In the genomic region with DNA sequence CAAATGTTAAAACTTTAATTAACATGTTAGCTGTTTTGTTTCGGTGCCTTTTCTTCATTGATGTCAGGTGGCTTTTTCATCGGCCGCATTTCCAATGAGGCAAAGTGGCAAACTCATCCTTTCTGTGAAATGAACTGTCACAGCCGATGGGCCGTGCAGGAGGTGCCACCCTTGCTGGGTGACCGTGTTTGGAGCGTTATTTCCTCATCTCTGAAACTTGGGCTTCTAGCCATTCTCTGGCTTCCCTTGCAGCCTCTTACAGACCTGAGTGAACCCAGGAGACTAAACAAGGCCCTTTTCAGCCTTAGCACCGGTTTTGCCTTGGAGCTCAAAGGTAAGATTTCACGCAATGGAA, we compare ENCODE assay signal across 1 cellular context.
TF ChIP-seq lines count a peak whose summit lies in the region.

No MANE protein-coding gene starts in this region.

TF ChIP-seq in WTC11, 78 proteins besides CTCF, POLR2A, EP300 and RAD21 (continued from another document):
- no peak for TF ChIP-seq JAZF1 (CRISPR knock-in tag; IDR thresholded peaks at IDR 0.05)
- TF ChIP-seq, protein P1, sequence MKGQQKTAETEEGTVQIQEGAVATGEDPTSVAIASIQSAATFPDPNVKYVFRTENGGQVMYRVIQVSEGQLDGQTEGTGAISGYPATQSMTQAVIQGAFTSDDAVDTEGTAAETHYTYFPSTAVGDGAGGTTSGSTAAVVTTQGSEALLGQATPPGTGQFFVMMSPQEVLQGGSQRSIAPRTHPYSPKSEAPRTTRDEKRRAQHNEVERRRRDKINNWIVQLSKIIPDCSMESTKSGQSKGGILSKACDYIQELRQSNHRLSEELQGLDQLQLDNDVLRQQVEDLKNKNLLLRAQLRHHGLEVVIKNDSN (CRISPR knock-in tag; IDR thresholded peaks at IDR 0.05), result no peak
- TF ChIP-seq, protein P2, sequence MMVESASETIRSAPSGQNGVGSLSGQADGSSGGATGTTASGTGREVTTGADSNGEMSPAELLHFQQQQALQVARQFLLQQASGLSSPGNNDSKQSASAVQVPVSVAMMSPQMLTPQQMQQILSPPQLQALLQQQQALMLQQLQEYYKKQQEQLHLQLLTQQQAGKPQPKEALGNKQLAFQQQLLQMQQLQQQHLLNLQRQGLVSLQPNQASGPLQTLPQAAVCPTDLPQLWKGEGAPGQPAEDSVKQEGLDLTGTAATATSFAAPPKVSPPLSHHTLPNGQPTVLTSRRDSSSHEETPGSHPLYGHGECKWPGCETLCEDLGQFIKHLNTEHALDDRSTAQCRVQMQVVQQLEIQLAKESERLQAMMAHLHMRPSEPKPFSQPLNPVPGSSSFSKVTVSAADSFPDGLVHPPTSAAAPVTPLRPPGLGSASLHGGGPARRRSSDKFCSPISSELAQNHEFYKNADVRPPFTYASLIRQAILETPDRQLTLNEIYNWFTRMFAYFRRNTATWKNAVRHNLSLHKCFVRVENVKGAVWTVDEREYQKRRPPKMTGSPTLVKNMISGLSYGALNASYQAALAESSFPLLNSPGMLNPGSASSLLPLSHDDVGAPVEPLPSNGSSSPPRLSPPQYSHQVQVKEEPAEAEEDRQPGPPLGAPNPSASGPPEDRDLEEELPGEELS (CRISPR knock-in tag; IDR thresholded peaks at IDR 0.05), result no peak
- no peak for TF ChIP-seq MXD4 (CRISPR knock-in tag; IDR thresholded peaks at IDR 0.05; ENCODE audit: borderline replicate concordance)
- TF ChIP-seq FOXJ3 (CRISPR knock-in tag; IDR thresholded peaks at IDR 0.05; ENCODE audit: borderline replicate concordance), result no peak
- no peak for TF ChIP-seq CBFB (CRISPR knock-in tag; IDR thresholded peaks at IDR 0.05; ENCODE audit: low read depth)
- TF ChIP-seq, protein P3, sequence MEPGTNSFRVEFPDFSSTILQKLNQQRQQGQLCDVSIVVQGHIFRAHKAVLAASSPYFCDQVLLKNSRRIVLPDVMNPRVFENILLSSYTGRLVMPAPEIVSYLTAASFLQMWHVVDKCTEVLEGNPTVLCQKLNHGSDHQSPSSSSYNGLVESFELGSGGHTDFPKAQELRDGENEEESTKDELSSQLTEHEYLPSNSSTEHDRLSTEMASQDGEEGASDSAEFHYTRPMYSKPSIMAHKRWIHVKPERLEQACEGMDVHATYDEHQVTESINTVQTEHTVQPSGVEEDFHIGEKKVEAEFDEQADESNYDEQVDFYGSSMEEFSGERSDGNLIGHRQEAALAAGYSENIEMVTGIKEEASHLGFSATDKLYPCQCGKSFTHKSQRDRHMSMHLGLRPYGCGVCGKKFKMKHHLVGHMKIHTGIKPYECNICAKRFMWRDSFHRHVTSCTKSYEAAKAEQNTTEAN (CRISPR knock-in tag; IDR thresholded peaks at IDR 0.05), result no peak
- TF ChIP-seq, protein P4, sequence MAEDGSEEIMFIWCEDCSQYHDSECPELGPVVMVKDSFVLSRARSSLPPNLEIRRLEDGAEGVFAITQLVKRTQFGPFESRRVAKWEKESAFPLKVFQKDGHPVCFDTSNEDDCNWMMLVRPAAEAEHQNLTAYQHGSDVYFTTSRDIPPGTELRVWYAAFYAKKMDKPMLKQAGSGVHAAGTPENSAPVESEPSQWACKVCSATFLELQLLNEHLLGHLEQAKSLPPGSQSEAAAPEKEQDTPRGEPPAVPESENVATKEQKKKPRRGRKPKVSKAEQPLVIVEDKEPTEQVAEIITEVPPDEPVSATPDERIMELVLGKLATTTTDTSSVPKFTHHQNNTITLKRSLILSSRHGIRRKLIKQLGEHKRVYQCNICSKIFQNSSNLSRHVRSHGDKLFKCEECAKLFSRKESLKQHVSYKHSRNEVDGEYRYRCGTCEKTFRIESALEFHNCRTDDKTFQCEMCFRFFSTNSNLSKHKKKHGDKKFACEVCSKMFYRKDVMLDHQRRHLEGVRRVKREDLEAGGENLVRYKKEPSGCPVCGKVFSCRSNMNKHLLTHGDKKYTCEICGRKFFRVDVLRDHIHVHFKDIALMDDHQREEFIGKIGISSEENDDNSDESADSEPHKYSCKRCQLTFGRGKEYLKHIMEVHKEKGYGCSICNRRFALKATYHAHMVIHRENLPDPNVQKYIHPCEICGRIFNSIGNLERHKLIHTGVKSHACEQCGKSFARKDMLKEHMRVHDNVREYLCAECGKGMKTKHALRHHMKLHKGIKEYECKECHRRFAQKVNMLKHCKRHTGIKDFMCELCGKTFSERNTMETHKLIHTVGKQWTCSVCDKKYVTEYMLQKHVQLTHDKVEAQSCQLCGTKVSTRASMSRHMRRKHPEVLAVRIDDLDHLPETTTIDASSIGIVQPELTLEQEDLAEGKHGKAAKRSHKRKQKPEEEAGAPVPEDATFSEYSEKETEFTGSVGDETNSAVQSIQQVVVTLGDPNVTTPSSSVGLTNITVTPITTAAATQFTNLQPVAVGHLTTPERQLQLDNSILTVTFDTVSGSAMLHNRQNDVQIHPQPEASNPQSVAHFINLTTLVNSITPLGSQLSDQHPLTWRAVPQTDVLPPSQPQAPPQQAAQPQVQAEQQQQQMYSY (CRISPR knock-in tag; IDR thresholded peaks at IDR 0.05), result no peak
- TF ChIP-seq GABPB1 (CRISPR knock-in tag; IDR thresholded peaks at IDR 0.05), result no peak
